ENCODE assay signal across 8 cellular contexts in the genomic region with DNA sequence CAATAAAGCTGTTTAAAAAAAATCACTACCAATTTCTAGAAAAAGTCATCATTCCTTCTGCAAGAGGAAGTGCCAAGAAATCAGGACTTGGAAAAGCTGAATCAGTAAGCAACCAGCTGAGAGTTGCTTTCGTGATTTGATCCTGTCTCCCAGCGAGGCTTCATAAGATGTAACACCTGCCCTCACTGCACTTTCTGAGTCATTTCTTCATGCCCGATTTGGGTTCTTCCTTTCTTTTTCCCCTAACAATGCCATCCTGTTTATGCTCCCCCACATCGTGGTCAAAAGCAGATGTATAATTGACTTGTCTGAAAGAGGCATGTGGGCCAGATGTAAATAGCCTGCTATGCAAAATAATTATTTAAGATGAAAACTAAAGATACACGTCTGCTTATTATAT. TPM values are rescaled to one million over a fixed set of nuclear protein-coding genes. Genes with fewer than 3 reads are reported as not detected.
DNase-seq lines count a peak whose midpoint lies in the region; ATAC-seq, FAIRE-seq and TF ChIP-seq lines count a peak whose summit lies in the region.

No MANE protein-coding gene starts in this region.

- H3K4me3 ChIP-seq in ovary: no peak overlapping the region

- no peaks in the 10 kb centered on the region for H3K27me3 Mint-ChIP-seq in T-helper 2 cell treated with Interferon-gamma antibody and Interleukin-4, amounts not matched to agents 5 μg/mL and 100 μg/mL, for 36 hours (ENCODE audit: low read depth)

- peaks cover 3% of the 10 kb centered on the region for H3K9me3 Mint-ChIP-seq in T-helper 2 cell treated with Interferon-gamma antibody and Interleukin-4, amounts not matched to agents 5 μg/mL and 100 μg/mL, for 36 hours

- peak; percentile 73 for ATAC-seq in HG02678 (IDR thresholded peaks at IDR 0.05; ENCODE audit: unreplicated experiment)

- TF ChIP-seq CTCF in ovary (IDR thresholded peaks at IDR 0.05): no peak

- H3K36me3 Mint-ChIP-seq in T-helper 2 cell treated with Interferon-gamma antibody and Interleukin-4, amounts not matched to agents 5 μg/mL and 100 μg/mL, for 36 hours (ENCODE audit: low read depth): peaks cover 65% of the 10 kb centered on the region

- H3K4me1 Mint-ChIP-seq in T-helper 2 cell treated with Interferon-gamma antibody and Interleukin-4, amounts not matched to agents 5 μg/mL and 100 μg/mL, for 36 hours (ENCODE audit: low read depth): peaks cover 33% of the 10 kb centered on the region

- intact Hi-C loops in ovary (cut with DNase I): no loop called here

- H3K4me3 Mint-ChIP-seq in T-helper 2 cell treated with Interferon-gamma antibody and Interleukin-4, amounts not matched to agents 5 μg/mL and 100 μg/mL, for 36 hours: no peak overlapping the region

- H3K9me3 ChIP-seq in ovary: no peaks in the 10 kb centered on the region

- H3K27ac Mint-ChIP-seq in T-helper 2 cell treated with Interferon-gamma antibody and Interleukin-4, amounts not matched to agents 5 μg/mL and 100 μg/mL, for 36 hours: no peak overlapping the region

- H3K27me3 ChIP-seq in ovary: no peaks in the 10 kb centered on the region

- peak; percentile 89 for FAIRE-seq in GM18507 (lab: Jason Lieb, UNC)

- no peaks in the 10 kb centered on the region for H3K36me3 ChIP-seq in ovary

- DNase-seq in GM18507 (ENCODE audit: extremely low spot score, insufficient read length, low read depth) (no peak), myocyte (ENCODE audit: low read depth) (peak; percentile 49), GM19240 (ENCODE audit: insufficient read length, low spot score) (no peak), NCI-H82 treated with DMSO at 0.1 percent for 48 hours (lab: John Stamatoyannopoulos, UW; ENCODE audit: unreplicated experiment) (no peak), ovary (no peak), cerebellar cortex (ENCODE audit: low spot score) (no peak)
- DNase-seq in T-helper 2 cell treated with Interferon-gamma antibody and Interleukin-4, amounts not matched to agents 5 μg/mL and 100 μg/mL, for 36 hours (ENCODE audit: low spot score): peak; percentile 29

- no peaks in the 10 kb centered on the region for H3K4me1 ChIP-seq in ovary (ENCODE audit: insufficient read depth)

- H3K27ac ChIP-seq in ovary: no peak overlapping the region

- WGBS in ovary, 3 donors: 58 to 62% (median 62%) methylated on average over 5 of the region's 5 CpGs

- TF ChIP-seq EP300 in ovary (IDR thresholded peaks at IDR 0.05): no peak

- TF ChIP-seq POLR2A in ovary (IDR thresholded peaks at IDR 0.05): no peak

RNA-seq across cellular contexts. Expression of a gene that starts 52.1 kb away (rescaled TPM):
- 28.6 and 50.0 TPM in 2 replicates for total RNA-seq in myocyte
- polyA plus RNA-seq in myocyte (2012): 12.2 TPM
- 10 to 100 TPM in 1 of 7 donors, 1 to 10 TPM in 6; 1.1 to 14.4 (median 4.5) TPM for total RNA-seq in ovary
- 1 to 10 TPM; 3.6 to 8.1 TPM for polyA plus RNA-seq in ovary

Comparison
In these comparisons a context has a peak if more than half of its experiments do, and no peak if none do; other contexts are left out.
1. DNase-seq: peak in T-helper 2 cell treated with Interferon-gamma antibody and Interleukin-4, amounts not matched to agents 5 μg/mL and 100 μg/mL, for 36 hours (single experiment) and myocyte (single experiment); none in GM18507 (single experiment), GM19240 (single experiment), NCI-H82 treated with DMSO at 0.1 percent for 48 hours (single experiment), ovary (0 of 5) and cerebellar cortex (single experiment).